Comparison of ENCODE assay signal across 9 cellular contexts in the genomic region with DNA sequence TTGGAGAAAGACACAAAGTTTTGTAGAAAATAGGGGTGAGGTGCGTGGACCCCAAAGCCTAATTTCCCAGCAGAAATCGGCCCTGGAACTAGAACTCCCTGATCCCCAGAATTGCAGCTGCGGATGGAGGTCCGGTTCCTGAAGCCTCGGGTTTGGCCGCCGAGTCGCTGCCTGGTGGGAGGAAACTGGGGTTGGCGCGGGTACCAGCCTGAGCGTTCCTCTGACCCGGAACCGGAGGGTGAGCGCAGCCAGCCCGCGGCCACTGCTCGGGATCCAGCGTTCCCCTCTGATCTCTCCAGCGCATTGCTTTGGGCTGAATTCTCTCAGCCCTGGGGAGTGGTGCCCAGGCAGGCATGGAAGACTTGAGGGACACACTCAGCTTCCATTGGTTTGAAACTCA. TPM values are rescaled to one million over a fixed set of nuclear protein-coding genes. Genes with fewer than 3 reads are reported as not detected.
DNase-seq lines count a peak whose midpoint lies in the region; ATAC-seq, FAIRE-seq and TF ChIP-seq lines count a peak whose summit lies in the region.
"Had no signal": no experiment of that assay in that cellular context is flagged by ENCODE, and none has a peak within 500 bp of the region (broad histone marks: within the 10 kb centered on the region; RNA-seq: fewer than 3 reads in every experiment).

No MANE protein-coding gene starts in this region.

- no peak overlapping the region for H2BK120ac ChIP-seq in mesenchymal stem cell (ENCODE audit: low read depth, low read length)

- H3K23ac ChIP-seq in mesenchymal stem cell (ENCODE audit: low read length in 2 of 2) = peak overlapping the region in 1 of 2 experiments; percentile 94

- H4K8ac ChIP-seq in mesenchymal stem cell (ENCODE audit: low read length) = no peak overlapping the region

- TF ChIP-seq CTCF in cardiac muscle cell (IDR thresholded peaks at IDR 0.05; ENCODE audit: low read depth, low read length) = no peak
- TF ChIP-seq CTCF in choroid plexus epithelial cell (conservative IDR thresholded peaks at IDR 0.05; ENCODE audit: low read depth, low read length) = no peak
- TF ChIP-seq CTCF in upper lobe of left lung (IDR thresholded peaks at IDR 0.05) = no peak
- TF ChIP-seq CTCF in gastrocnemius medialis (IDR thresholded peaks at IDR 0.05 in 4 of 5, conservative IDR thresholded peaks at IDR 0.05 in 1 of 5) = no peak

- no peak for ATAC-seq in Right ventricle myocardium inferior
- peak in 1 of 2 donors; percentile 29 for ATAC-seq in upper lobe of left lung (ENCODE audit: low FRiP score in 2 of 2)
- ATAC-seq in gastrocnemius medialis = no peak
- no peak for ATAC-seq in GM21515 (IDR thresholded peaks at IDR 0.05; ENCODE audit: unreplicated experiment)

- H3K27ac ChIP-seq in cardiac muscle cell (no peak overlapping the region), mesenchymal stem cell (ENCODE audit: low read length, poor library complexity, severe bottlenecking) (no peak overlapping the region), upper lobe of left lung (no peak overlapping the region), gastrocnemius medialis (no peak overlapping the region)
- H3K27ac ChIP-seq: RWPE1 had no signal

- FAIRE-seq in RCC 7860 (lab: Jason Lieb, UNC) = no peak

- no peaks in the 10 kb centered on the region for H3K36me3 ChIP-seq in cardiac muscle cell
- H3K36me3 ChIP-seq in mesenchymal stem cell (ENCODE audit: control insufficient read depth in 1 of 2, insufficient read depth in 2 of 2, low read depth in 1 of 2, low read length in 2 of 2) = no peaks in the 10 kb centered on the region
- no peaks in the 10 kb centered on the region for H3K36me3 ChIP-seq in upper lobe of left lung
- no peaks in the 10 kb centered on the region for H3K36me3 ChIP-seq in gastrocnemius medialis

- intact Hi-C loops in Right ventricle myocardium inferior (cut with DNase I) (no loop called here), gastrocnemius medialis (cut with DNase I; ENCODE audit: low total_unique reads) (no loop called here)

- no peak overlapping the region for H2AFZ ChIP-seq in mesenchymal stem cell (ENCODE audit: low read depth, low read length)

- TF ChIP-seq POLR2A in upper lobe of left lung (IDR thresholded peaks at IDR 0.05) (no peak), gastrocnemius medialis (IDR thresholded peaks at IDR 0.05) (no peak)

- peak overlapping the region; percentile 62 for H3K4me3 ChIP-seq in cardiac muscle cell
- H3K4me3 ChIP-seq in choroid plexus epithelial cell (ENCODE audit: low read depth, low read length) = peak overlapping the region; percentile 57
- peak overlapping the region in 1 of 2 experiments; percentile 83 for H3K4me3 ChIP-seq in mesenchymal stem cell (ENCODE audit: insufficient read depth in 1 of 2, low read depth in 1 of 2, low read length in 2 of 2)
- H3K4me3 ChIP-seq in upper lobe of left lung = peak overlapping the region; percentile 41 to 51 (median 48)
- no peak overlapping the region for H3K4me3 ChIP-seq in gastrocnemius medialis

- H4K91ac ChIP-seq in mesenchymal stem cell (ENCODE audit: low read length) = no peak overlapping the region

- DNase-seq in cardiac muscle cell (ENCODE audit: low read depth in 1 of 2, low spot score in 1 of 2) (peak in 1 of 2 donors; percentile 23), Right ventricle myocardium inferior (ENCODE audit: missing footprints) (no peak), choroid plexus epithelial cell (ENCODE audit: low read depth) (no peak), mesenchymal stem cell (no peak), upper lobe of left lung (peak in 1 of 2 donors; percentile 70), RCC 7860 (ENCODE audit: low spot score) (no peak), gastrocnemius medialis (no peak)

- no peak overlapping the region for H2BK15ac ChIP-seq in mesenchymal stem cell (ENCODE audit: low read depth, poor library complexity, severe bottlenecking)

- H2BK5ac ChIP-seq in mesenchymal stem cell (ENCODE audit: low read depth, low read length, poor library complexity, severe bottlenecking) = no peak overlapping the region

- no peak for TF ChIP-seq EP300 in upper lobe of left lung (IDR thresholded peaks at IDR 0.05)

- in situ Hi-C loops in gastrocnemius medialis (cut with MboI; ENCODE audit: low sequenced_read_pairs in 4 of 4) = no loop called here

- no peaks in the 10 kb centered on the region for H3K79me1 ChIP-seq in mesenchymal stem cell (replicated peaks; ENCODE audit: low read length, poor library complexity, severe bottlenecking)

- H2BK12ac ChIP-seq in mesenchymal stem cell (ENCODE audit: low read length in 2 of 2) = no peak overlapping the region

- H3K27me3 ChIP-seq in cardiac muscle cell (peaks cover 60% of the 10 kb centered on the region), mesenchymal stem cell (ENCODE audit: control insufficient read depth in 1 of 2, insufficient read depth in 1 of 2, low read length in 2 of 2) (peaks cover 43 to 63% of the 10 kb centered on the region in 2 experiments), upper lobe of left lung (peaks cover 0 to 18% (median 8%) of the 10 kb centered on the region in 4 donors), gastrocnemius medialis (peaks cover 38 to 44% (median 39%) of the 10 kb centered on the region in 3 donors)

- H3K18ac ChIP-seq in mesenchymal stem cell (ENCODE audit: low read depth in 1 of 2, low read length in 2 of 2) = no peak overlapping the region

- H3K4me1 ChIP-seq in cardiac muscle cell (ENCODE audit: low read depth) = no peaks in the 10 kb centered on the region
- peaks cover 18% of the 10 kb centered on the region for H3K4me1 ChIP-seq in mesenchymal stem cell (ENCODE audit: control insufficient read depth, insufficient read depth, low read depth, low read length)
- peaks cover 15 to 24% (median 18%) of the 10 kb centered on the region in 4 donors for H3K4me1 ChIP-seq in upper lobe of left lung
- peaks cover 5 to 12% of the 10 kb centered on the region in 2 donors for H3K4me1 ChIP-seq in gastrocnemius medialis

- WGBS in mesenchymal stem cell = 3% methylated on average over 19 of the region's 19 CpGs
- 4 to 15% methylated on average over 8 to 19 of the region's 19 CpGs for WGBS in upper lobe of left lung, 2 donors

- H3K4me2 ChIP-seq in mesenchymal stem cell (ENCODE audit: low read length, poor library complexity, severe bottlenecking) = peak overlapping the region; percentile 97

- no peak overlapping the region for H3K14ac ChIP-seq in mesenchymal stem cell (ENCODE audit: low read length in 2 of 2)

- H3K4ac ChIP-seq in mesenchymal stem cell (ENCODE audit: low read depth in 1 of 2, low read length in 2 of 2) = no peak overlapping the region

- H3K9me3 ChIP-seq in cardiac muscle cell (ENCODE audit: low read depth) (no peaks in the 10 kb centered on the region), mesenchymal stem cell (ENCODE audit: control insufficient read depth, low read length) (peaks cover 3% of the 10 kb centered on the region), upper lobe of left lung (no peaks in the 10 kb centered on the region), gastrocnemius medialis (no peaks in the 10 kb centered on the region)

- H3K9ac ChIP-seq in mesenchymal stem cell (ENCODE audit: low read length) = no peak overlapping the region

- no peak overlapping the region for H2AK5ac ChIP-seq in mesenchymal stem cell (ENCODE audit: low read length, severe bottlenecking)

RNA-seq across cellular contexts. Expression of gene ST6GALNAC5, which starts 1.6 kb away (rescaled TPM):
- total RNA-seq in cardiac muscle cell (4.0 and 5.8 TPM in 2 replicates), Right ventricle myocardium inferior (0.46 TPM), upper lobe of left lung (10 to 100 TPM; 18.9 to 54.9 (median 28.0) TPM), gastrocnemius medialis (under 1 TPM in 1 of 4 donors, not detected in 3; 0.16 TPM)
- polyA plus RNA-seq in cardiac muscle cell = 1.00 and 1.5 TPM in 2 replicates
- not detected for polyA plus RNA-seq in mesenchymal stem cell (2013, experiment 1 of 2)
- not detected for polyA plus RNA-seq in mesenchymal stem cell (2013, experiment 2 of 2)

Comparison
In these comparisons a context has a peak if more than half of its experiments do, and no peak if none do; other contexts are left out.
1. H3K4me3 ChIP-seq: peak in cardiac muscle cell (single experiment), choroid plexus epithelial cell (single experiment) and upper lobe of left lung (4 of 4); none in gastrocnemius medialis (0 of 4).